Comparison of ENCODE assay signal across 1 cellular context in the genomic region with DNA sequence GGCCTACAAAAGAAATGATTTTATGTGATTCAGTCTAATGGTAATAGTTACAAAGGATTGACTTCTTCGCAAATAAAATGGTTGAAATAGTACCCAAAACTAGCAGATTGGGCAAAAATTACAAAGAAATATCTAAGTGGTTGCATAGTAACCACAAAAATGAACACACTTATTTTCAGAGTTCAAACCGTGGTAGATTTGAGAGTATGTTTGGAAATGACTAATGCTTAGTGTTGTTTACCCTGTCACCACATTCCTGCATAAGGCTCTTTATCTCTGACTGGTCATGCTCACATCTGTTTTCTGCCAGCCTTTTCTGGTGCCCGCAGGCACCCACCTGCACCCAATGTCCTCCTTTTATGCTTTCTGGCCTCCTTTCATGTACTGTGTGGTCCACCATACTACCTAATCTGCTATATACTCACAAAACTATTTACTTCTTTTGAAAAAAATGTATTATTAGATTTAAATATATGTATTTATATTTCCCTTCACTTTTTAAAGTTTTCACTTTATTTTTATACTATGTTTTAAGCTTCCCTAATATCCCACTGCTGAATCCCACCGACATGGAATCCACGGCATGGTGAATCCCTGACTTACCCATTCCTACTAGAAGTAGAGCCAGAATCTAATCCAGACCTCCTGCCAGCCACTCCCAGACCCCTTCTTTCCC.
A peak's percentile ranks its signal among the peaks of the same experiment; 100 is the strongest.
TF ChIP-seq lines count a peak whose summit lies in the region.

No MANE protein-coding gene starts in this region.

TF ChIP-seq in A549, 52 proteins besides CTCF, POLR2A, EP300 and RAD21 (continued from another document):
- TF ChIP-seq, protein P1, sequence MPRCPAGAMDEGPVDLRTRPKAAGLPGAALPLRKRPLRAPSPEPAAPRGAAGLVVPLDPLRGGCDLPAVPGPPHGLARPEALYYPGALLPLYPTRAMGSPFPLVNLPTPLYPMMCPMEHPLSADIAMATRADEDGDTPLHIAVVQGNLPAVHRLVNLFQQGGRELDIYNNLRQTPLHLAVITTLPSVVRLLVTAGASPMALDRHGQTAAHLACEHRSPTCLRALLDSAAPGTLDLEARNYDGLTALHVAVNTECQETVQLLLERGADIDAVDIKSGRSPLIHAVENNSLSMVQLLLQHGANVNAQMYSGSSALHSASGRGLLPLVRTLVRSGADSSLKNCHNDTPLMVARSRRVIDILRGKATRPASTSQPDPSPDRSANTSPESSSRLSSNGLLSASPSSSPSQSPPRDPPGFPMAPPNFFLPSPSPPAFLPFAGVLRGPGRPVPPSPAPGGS (IDR thresholded peaks at IDR 0.05), result no peak
- TF ChIP-seq CBX2 (IDR thresholded peaks at IDR 0.05; ENCODE audit: borderline replicate concordance, low read depth) (no peak), GATA3 (IDR thresholded peaks at IDR 0.05; ENCODE audit: borderline replicate concordance) (peak; percentile 92), MAFK (IDR thresholded peaks at IDR 0.05; ENCODE audit: partially characterized antibody) (peak; percentile 52), RNF2 (IDR thresholded peaks at IDR 0.05; ENCODE audit: borderline replicate concordance, low read depth) (no peak), CHD4 (IDR thresholded peaks at IDR 0.05; ENCODE audit: borderline replicate concordance) (no peak), ZSCAN20 (CRISPR knock-in tag; IDR thresholded peaks at IDR 0.05) (no peak), JUNB (IDR thresholded peaks at IDR 0.05) (peak; percentile 94), JUN (IDR thresholded peaks at IDR 0.05) (peak; percentile 51 to 81; a peak in 2 of 5 replicates), ZFP36 (IDR thresholded peaks at IDR 0.05; ENCODE audit: borderline replicate concordance, partially characterized antibody) (peak; percentile 36), RCOR1 (IDR thresholded peaks at IDR 0.05; ENCODE audit: low read depth, low read length) (no peak), KDM1A (IDR thresholded peaks at IDR 0.05; ENCODE audit: low read depth) (no peak), BHLHE40 (IDR thresholded peaks at IDR 0.05; ENCODE audit: low read depth, low read length) (no peak), HOXA7 (CRISPR knock-in tag; IDR thresholded peaks at IDR 0.05) (no peak), TFCP2L1 (CRISPR knock-in tag; IDR thresholded peaks at IDR 0.05) (no peak), PHF8 (IDR thresholded peaks at IDR 0.05; ENCODE audit: borderline replicate concordance, low read depth) (no peak), RARB (CRISPR knock-in tag; IDR thresholded peaks at IDR 0.05) (no peak), ZNF302 (CRISPR knock-in tag; IDR thresholded peaks at IDR 0.05) (no peak), RFX5 (IDR thresholded peaks at IDR 0.05) (no peak), FOSL2 (IDR thresholded peaks at IDR 0.05) (peak; percentile 91), FOSL2 (CRISPR knock-in tag; IDR thresholded peaks at IDR 0.05) (peak; percentile 88), SREBF2 (IDR thresholded peaks at IDR 0.05) (no peak), TP53 (CRISPR knock-in tag; IDR thresholded peaks at IDR 0.05) (no peak), CEBPB (IDR thresholded peaks at IDR 0.05) (0 out of 4 replicates have a peak, but pooled peaks of 1 of the 2 experiments have one; percentile 13)
- TF ChIP-seq, protein P2, sequence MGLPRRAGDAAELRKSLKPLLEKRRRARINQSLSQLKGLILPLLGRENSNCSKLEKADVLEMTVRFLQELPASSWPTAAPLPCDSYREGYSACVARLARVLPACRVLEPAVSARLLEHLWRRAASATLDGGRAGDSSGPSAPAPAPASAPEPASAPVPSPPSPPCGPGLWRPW (IDR thresholded peaks at IDR 0.05), result 0 out of 2 replicates have a peak, but pooled peaks have one; percentile 19
- TF ChIP-seq, protein P3, sequence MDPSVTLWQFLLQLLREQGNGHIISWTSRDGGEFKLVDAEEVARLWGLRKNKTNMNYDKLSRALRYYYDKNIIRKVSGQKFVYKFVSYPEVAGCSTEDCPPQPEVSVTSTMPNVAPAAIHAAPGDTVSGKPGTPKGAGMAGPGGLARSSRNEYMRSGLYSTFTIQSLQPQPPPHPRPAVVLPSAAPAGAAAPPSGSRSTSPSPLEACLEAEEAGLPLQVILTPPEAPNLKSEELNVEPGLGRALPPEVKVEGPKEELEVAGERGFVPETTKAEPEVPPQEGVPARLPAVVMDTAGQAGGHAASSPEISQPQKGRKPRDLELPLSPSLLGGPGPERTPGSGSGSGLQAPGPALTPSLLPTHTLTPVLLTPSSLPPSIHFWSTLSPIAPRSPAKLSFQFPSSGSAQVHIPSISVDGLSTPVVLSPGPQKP (IDR thresholded peaks at IDR 0.05; ENCODE audit: low read depth, low read length), result no peak
- TF ChIP-seq, protein P4, sequence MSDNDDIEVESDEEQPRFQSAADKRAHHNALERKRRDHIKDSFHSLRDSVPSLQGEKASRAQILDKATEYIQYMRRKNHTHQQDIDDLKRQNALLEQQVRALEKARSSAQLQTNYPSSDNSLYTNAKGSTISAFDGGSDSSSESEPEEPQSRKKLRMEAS (IDR thresholded peaks at IDR 0.05), result peak; percentile 46; the same call in 1 of the 2 replicates
- TF ChIP-seq, protein P5, sequence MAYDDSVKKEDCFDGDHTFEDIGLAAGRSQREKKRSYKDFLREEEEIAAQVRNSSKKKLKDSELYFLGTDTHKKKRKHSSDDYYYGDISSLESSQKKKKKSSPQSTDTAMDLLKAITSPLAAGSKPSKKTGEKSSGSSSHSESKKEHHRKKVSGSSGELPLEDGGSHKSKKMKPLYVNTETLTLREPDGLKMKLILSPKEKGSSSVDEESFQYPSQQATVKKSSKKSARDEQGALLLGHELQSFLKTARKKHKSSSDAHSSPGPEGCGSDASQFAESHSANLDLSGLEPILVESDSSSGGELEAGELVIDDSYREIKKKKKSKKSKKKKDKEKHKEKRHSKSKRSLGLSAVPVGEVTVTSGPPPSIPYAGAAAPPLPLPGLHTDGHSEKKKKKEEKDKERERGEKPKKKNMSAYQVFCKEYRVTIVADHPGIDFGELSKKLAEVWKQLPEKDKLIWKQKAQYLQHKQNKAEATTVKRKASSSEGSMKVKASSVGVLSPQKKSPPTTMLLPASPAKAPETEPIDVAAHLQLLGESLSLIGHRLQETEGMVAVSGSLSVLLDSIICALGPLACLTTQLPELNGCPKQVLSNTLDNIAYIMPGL (CRISPR knock-in tag; IDR thresholded peaks at IDR 0.05; ENCODE audit: borderline replicate concordance), result no peak
- TF ChIP-seq, protein P6, sequence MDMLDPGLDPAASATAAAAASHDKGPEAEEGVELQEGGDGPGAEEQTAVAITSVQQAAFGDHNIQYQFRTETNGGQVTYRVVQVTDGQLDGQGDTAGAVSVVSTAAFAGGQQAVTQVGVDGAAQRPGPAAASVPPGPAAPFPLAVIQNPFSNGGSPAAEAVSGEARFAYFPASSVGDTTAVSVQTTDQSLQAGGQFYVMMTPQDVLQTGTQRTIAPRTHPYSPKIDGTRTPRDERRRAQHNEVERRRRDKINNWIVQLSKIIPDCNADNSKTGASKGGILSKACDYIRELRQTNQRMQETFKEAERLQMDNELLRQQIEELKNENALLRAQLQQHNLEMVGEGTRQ (IDR thresholded peaks at IDR 0.05), result no peak
- TF ChIP-seq, protein P7, sequence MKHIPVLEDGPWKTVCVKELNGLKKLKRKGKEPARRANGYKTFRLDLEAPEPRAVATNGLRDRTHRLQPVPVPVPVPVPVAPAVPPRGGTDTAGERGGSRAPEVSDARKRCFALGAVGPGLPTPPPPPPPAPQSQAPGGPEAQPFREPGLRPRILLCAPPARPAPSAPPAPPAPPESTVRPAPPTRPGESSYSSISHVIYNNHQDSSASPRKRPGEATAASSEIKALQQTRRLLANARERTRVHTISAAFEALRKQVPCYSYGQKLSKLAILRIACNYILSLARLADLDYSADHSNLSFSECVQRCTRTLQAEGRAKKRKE (CRISPR knock-in tag; IDR thresholded peaks at IDR 0.05; ENCODE audit: low read depth), result peak; percentile 86; the same call in 1 of the 2 replicates
